Comparison of ENCODE assay signal across 1 cellular context in genomic region chr7:4744391-4745264, GRCh38.
TF ChIP-seq lines count a peak whose summit lies in the region.

No MANE protein-coding gene starts in this region.

TF ChIP-seq in HepG2, 621 proteins besides CTCF, POLR2A, EP300 and RAD21 (continued from another document):
- TF ChIP-seq TSC22D2 (CRISPR knock-in tag; IDR thresholded peaks at IDR 0.05; ENCODE audit: borderline replicate concordance) (peak; percentile 31; the same call in 1 of the 2 replicates), HDAC2 (CRISPR knock-in tag; IDR thresholded peaks at IDR 0.05) (0 out of 2 replicates have a peak, but pooled peaks have one; percentile 27), SCMH1 (CRISPR knock-in tag; IDR thresholded peaks at IDR 0.05; ENCODE audit: borderline replicate concordance) (no peak), ZNF780A (CRISPR knock-in tag; IDR thresholded peaks at IDR 0.05) (no peak), PREB (CRISPR knock-in tag; IDR thresholded peaks at IDR 0.05) (no peak), POLR2AphosphoS5 (IDR thresholded peaks at IDR 0.05; ENCODE audit: low read depth, low read length) (peak; percentile 36; the same call in 1 of the 2 replicates), GTF3A (CRISPR knock-in tag; conservative IDR thresholded peaks at IDR 0.05) (no peak), MLX (CRISPR knock-in tag; IDR thresholded peaks at IDR 0.05) (no peak), MBNL3 (CRISPR knock-in tag; conservative IDR thresholded peaks at IDR 0.05) (no peak), LRRFIP1 (CRISPR knock-in tag; conservative IDR thresholded peaks at IDR 0.05) (no peak), ATAD3A (CRISPR knock-in tag; IDR thresholded peaks at IDR 0.05) (no peak), SRSF9 (IDR thresholded peaks at IDR 0.05; ENCODE audit: borderline replicate concordance, insufficient read depth, low read depth, low read length, poor library complexity, severe bottlenecking) (no peak), ZEB1 (IDR thresholded peaks at IDR 0.05; ENCODE audit: insufficient replicate concordance, low read depth) (no peak), SETDB1 (CRISPR knock-in tag; IDR thresholded peaks at IDR 0.05; ENCODE audit: borderline replicate concordance) (no peak), HMG20B (CRISPR knock-in tag; conservative IDR thresholded peaks at IDR 0.05) (peak; percentile 38; the same call in 1 of the 2 replicates), PHF21A (CRISPR knock-in tag; IDR thresholded peaks at IDR 0.05) (peak; percentile 56; the same call in 1 of the 2 replicates), NPAS2 (CRISPR knock-in tag; IDR thresholded peaks at IDR 0.05; ENCODE audit: borderline replicate concordance) (no peak), ZNF142 (CRISPR knock-in tag; IDR thresholded peaks at IDR 0.05) (no peak), ZBTB8A (CRISPR knock-in tag; IDR thresholded peaks at IDR 0.05; ENCODE audit: borderline replicate concordance, low read depth) (no peak), FOXC1 (CRISPR knock-in tag; IDR thresholded peaks at IDR 0.05; ENCODE audit: borderline replicate concordance) (no peak), BCL6 (CRISPR knock-in tag; IDR thresholded peaks at IDR 0.05) (peak; percentile 78), ZNF17 (CRISPR knock-in tag; IDR thresholded peaks at IDR 0.05) (no peak), PHF20 (CRISPR knock-in tag; IDR thresholded peaks at IDR 0.05) (no peak), IKZF5 (CRISPR knock-in tag; IDR thresholded peaks at IDR 0.05) (0 out of 2 replicates have a peak, but pooled peaks have one; percentile 53), NR2F1 (CRISPR knock-in tag; IDR thresholded peaks at IDR 0.05) (peak; percentile 2 to 22; a peak in 1 of 4 replicates), ZNF816 (CRISPR knock-in tag; IDR thresholded peaks at IDR 0.05; ENCODE audit: borderline replicate concordance) (no peak), ZHX2 (IDR thresholded peaks at IDR 0.05; ENCODE audit: low read depth) (no peak), ZHX2 (CRISPR knock-in tag; IDR thresholded peaks at IDR 0.05; ENCODE audit: borderline replicate concordance) (no peak), ZNF709 (CRISPR knock-in tag; IDR thresholded peaks at IDR 0.05) (0 out of 2 replicates have a peak, but pooled peaks have one; percentile 37), FOSL2 (CRISPR knock-in tag; IDR thresholded peaks at IDR 0.05) (0 out of 2 replicates have a peak, but pooled peaks have one; percentile 6), HNF1B (CRISPR knock-in tag; IDR thresholded peaks at IDR 0.05) (peak; percentile 54; the same call in 1 of the 2 replicates)
